ENCODE assay signal across 1 cellular context in genomic region chr17:76356803-76357456, GRCh38.
TF ChIP-seq lines count a peak whose summit lies in the region.

No MANE protein-coding gene starts in this region.

TF ChIP-seq in HepG2, 621 proteins besides CTCF, POLR2A, EP300 and RAD21 (continued from another document):
- TF ChIP-seq KLF6 (CRISPR knock-in tag; IDR thresholded peaks at IDR 0.05) (0 out of 2 replicates have a peak, but pooled peaks have one; percentile 15), FOSL2 (CRISPR knock-in tag; IDR thresholded peaks at IDR 0.05) (0 out of 2 replicates have a peak, but pooled peaks have one; percentile 4), ZNF292 (CRISPR knock-in tag; IDR thresholded peaks at IDR 0.05; ENCODE audit: borderline replicate concordance, low read depth) (0 out of 2 replicates have a peak, but pooled peaks have one; percentile 53), YEATS2 (CRISPR knock-in tag; IDR thresholded peaks at IDR 0.05; ENCODE audit: borderline replicate concordance) (0 out of 2 replicates have a peak, but pooled peaks have one; percentile 21), SOX6 (IDR thresholded peaks at IDR 0.05) (no peak), SOX6 (CRISPR knock-in tag; IDR thresholded peaks at IDR 0.05) (0 out of 2 replicates have a peak, but pooled peaks have one; percentile 5), ZMAT5 (CRISPR knock-in tag; IDR thresholded peaks at IDR 0.05; ENCODE audit: borderline replicate concordance, low read depth) (no peak), SIN3A (IDR thresholded peaks at IDR 0.05; ENCODE audit: borderline replicate concordance, low read depth, low read length) (peak; percentile 25; the same call in 1 of the 2 replicates), TBX2 (CRISPR knock-in tag; IDR thresholded peaks at IDR 0.05; ENCODE audit: borderline replicate concordance) (0 out of 2 replicates have a peak, but pooled peaks have one; percentile 33), ZNF232 (CRISPR knock-in tag; IDR thresholded peaks at IDR 0.05; ENCODE audit: borderline replicate concordance) (peak; percentile 49; the same call in 1 of the 2 replicates), DBP (CRISPR knock-in tag; IDR thresholded peaks at IDR 0.05; ENCODE audit: not compliant biosample characterization) (no peak), RFXANK (CRISPR knock-in tag; IDR thresholded peaks at IDR 0.05) (no peak), JUN (CRISPR knock-in tag; IDR thresholded peaks at IDR 0.05) (0 out of 2 replicates have a peak, but pooled peaks have one; percentile 27), PHF8 (CRISPR knock-in tag; IDR thresholded peaks at IDR 0.05) (no peak; the same call in 1 of the 2 replicates), ZNF770 (CRISPR knock-in tag; IDR thresholded peaks at IDR 0.05) (peak; percentile 80), FOXO4 (CRISPR knock-in tag; conservative IDR thresholded peaks at IDR 0.05) (no peak), ZFX (CRISPR knock-in tag; IDR thresholded peaks at IDR 0.05; ENCODE audit: low read depth) (no peak), ELF1 (CRISPR knock-in tag; IDR thresholded peaks at IDR 0.05) (peak; percentile 60; the same call in 1 of the 2 replicates), SMAD3 (CRISPR knock-in tag; IDR thresholded peaks at IDR 0.05) (0 out of 2 replicates have a peak, but pooled peaks have one; percentile 16), ZNF883 (CRISPR knock-in tag; IDR thresholded peaks at IDR 0.05; ENCODE audit: not compliant biosample characterization) (no peak), ZNF7 (CRISPR knock-in tag; IDR thresholded peaks at IDR 0.05) (no peak), CREB1 (IDR thresholded peaks at IDR 0.05) (no peak), CREB1 (CRISPR knock-in tag; IDR thresholded peaks at IDR 0.05) (0 out of 2 replicates have a peak, but pooled peaks have one; percentile 33), STAG1 (CRISPR knock-in tag; IDR thresholded peaks at IDR 0.05) (no peak), SOX5 (CRISPR knock-in tag; IDR thresholded peaks at IDR 0.05; ENCODE audit: borderline replicate concordance) (peak; percentile 10; the same call in 1 of the 2 replicates), SALL1 (CRISPR knock-in tag; IDR thresholded peaks at IDR 0.05) (0 out of 2 replicates have a peak, but pooled peaks have one; percentile 10), ARID3A (IDR thresholded peaks at IDR 0.05; ENCODE audit: low read depth, low read length) (peak; percentile 49; the same call in 1 of the 2 replicates), ELF4 (CRISPR knock-in tag; IDR thresholded peaks at IDR 0.05; ENCODE audit: borderline replicate concordance) (no peak), ISL2 (CRISPR knock-in tag; IDR thresholded peaks at IDR 0.05) (0 out of 2 replicates have a peak, but pooled peaks have one; percentile 33), MAFG (CRISPR knock-in tag; IDR thresholded peaks at IDR 0.05) (no peak)
